ENCODE assay signal across 12 cellular contexts in the genomic region with DNA sequence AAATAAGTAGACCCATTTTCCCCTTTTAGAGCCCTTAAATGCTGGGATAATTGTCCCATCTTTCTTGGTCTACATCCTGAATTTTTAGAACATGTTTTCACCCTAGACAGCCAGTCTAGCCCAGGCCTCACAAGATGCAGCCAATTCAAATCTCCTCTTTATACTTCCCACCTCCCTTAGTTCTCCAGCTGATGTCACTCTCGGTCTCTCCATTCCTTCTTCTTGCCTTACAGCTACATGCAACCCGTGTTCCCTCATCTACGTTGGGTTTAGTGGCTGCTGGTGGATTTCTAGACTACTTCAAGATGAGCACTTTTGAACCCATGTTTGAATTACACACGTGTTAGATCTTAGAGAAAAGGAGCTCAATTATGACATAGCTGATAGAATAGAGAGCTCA.
DNase-seq lines count a peak whose midpoint lies in the region; ATAC-seq and TF ChIP-seq lines count a peak whose summit lies in the region.
"Had no signal": no experiment of that assay in that cellular context is flagged by ENCODE, and none has a peak within 500 bp of the region (broad histone marks: within the 10 kb centered on the region; RNA-seq: fewer than 3 reads in every experiment).

No MANE protein-coding gene starts in this region.

- H3K9me3 ChIP-seq in RWPE2 (ENCODE audit: severe bottlenecking) = no peaks in the 10 kb centered on the region

- TF ChIP-seq CTCF in AG09309 (IDR thresholded peaks at IDR 0.05; ENCODE audit: control insufficient read depth, insufficient read depth, low read depth, low read length, missing control alignments) (peak; percentile 47), RWPE2 (IDR thresholded peaks at IDR 0.05; ENCODE audit: poor library complexity, severe bottlenecking) (peak; percentile 13)

- H3K27ac Mint-ChIP-seq in activated T-helper 2 cell treated with anti-CD3 and anti-CD28 coated beads, Interferon-gamma antibody, Interleukin-2, Interleukin-4, amounts not matched to agents 10 μg/mL and 5 μg/mL and 100 μg/mL, durations not matched to agents 14 hours and 24 hours and 36 hours = no peak overlapping the region
- H3K27ac Mint-ChIP-seq: memory B cell; stimulated activated memory B cell treated with anti-CD40 and anti-IgM and Interleukin-4, amounts not matched to agents 10 μg/mL and 1 μg/mL and 100 μg/mL, for 72 hours had no signal

- H3K36me3 Mint-ChIP-seq in activated T-helper 2 cell treated with anti-CD3 and anti-CD28 coated beads, Interferon-gamma antibody, Interleukin-2, Interleukin-4, amounts not matched to agents 10 μg/mL and 5 μg/mL and 100 μg/mL, durations not matched to agents 14 hours and 24 hours and 36 hours (ENCODE audit: low read depth) = no peaks in the 10 kb centered on the region

- no peak overlapping the region for H3K27ac ChIP-seq in RWPE2 (ENCODE audit: poor library complexity, severe bottlenecking)

- ATAC-seq in RWPE2 (ENCODE audit: low read depth) (no peak), HG03520 (IDR thresholded peaks at IDR 0.05; ENCODE audit: unreplicated experiment) (no peak)
- ATAC-seq: stimulated activated memory B cell treated with anti-CD40 and anti-IgM and Interleukin-4, amounts not matched to agents 10 μg/mL and 1 μg/mL and 100 μg/mL, for 72 hours had no signal

- no peak overlapping the region for H3K4me3 Mint-ChIP-seq in activated T-helper 2 cell treated with anti-CD3 and anti-CD28 coated beads, Interferon-gamma antibody, Interleukin-2, Interleukin-4, amounts not matched to agents 10 μg/mL and 5 μg/mL and 100 μg/mL, durations not matched to agents 14 hours and 24 hours and 36 hours (ENCODE audit: low read depth)
- H3K4me3 Mint-ChIP-seq: memory B cell; stimulated activated memory B cell treated with anti-CD40 and anti-IgM and Interleukin-4, amounts not matched to agents 10 μg/mL and 1 μg/mL and 100 μg/mL, for 72 hours had no signal

- H3K4me1 ChIP-seq in RWPE2 (ENCODE audit: insufficient read depth, poor library complexity, severe bottlenecking) = peaks cover 6% of the 10 kb centered on the region

- intact Hi-C loops in activated T-helper 2 cell treated with anti-CD3 and anti-CD28 coated beads, Interferon-gamma antibody, Interleukin-2, Interleukin-4, amounts not matched to agents 10 μg/mL and 5 μg/mL and 100 μg/mL, durations not matched to agents 14 hours and 24 hours and 36 hours (cut with micrococcal nuclease) = no loop called here

- H3K4me3 ChIP-seq in AG09309 (ENCODE audit: control insufficient read depth, low read depth, low read length) (no peak overlapping the region), RWPE2 (ENCODE audit: severe bottlenecking) (no peak overlapping the region)

- H3K4me1 Mint-ChIP-seq in activated T-helper 2 cell treated with anti-CD3 and anti-CD28 coated beads, Interferon-gamma antibody, Interleukin-2, Interleukin-4, amounts not matched to agents 10 μg/mL and 5 μg/mL and 100 μg/mL, durations not matched to agents 14 hours and 24 hours and 36 hours (ENCODE audit: low read depth) = peaks cover 4% of the 10 kb centered on the region
- H3K4me1 Mint-ChIP-seq: memory B cell; stimulated activated memory B cell treated with anti-CD40 and anti-IgM and Interleukin-4, amounts not matched to agents 10 μg/mL and 1 μg/mL and 100 μg/mL, for 72 hours had no signal

- H3K27me3 ChIP-seq in RWPE2 (ENCODE audit: insufficient read depth, poor library complexity, severe bottlenecking) = no peaks in the 10 kb centered on the region

- no peaks in the 10 kb centered on the region for H3K9me3 Mint-ChIP-seq in activated T-helper 2 cell treated with anti-CD3 and anti-CD28 coated beads, Interferon-gamma antibody, Interleukin-2, Interleukin-4, amounts not matched to agents 10 μg/mL and 5 μg/mL and 100 μg/mL, durations not matched to agents 14 hours and 24 hours and 36 hours

- peaks cover 28% of the 10 kb centered on the region for H3K27me3 Mint-ChIP-seq in activated T-helper 2 cell treated with anti-CD3 and anti-CD28 coated beads, Interferon-gamma antibody, Interleukin-2, Interleukin-4, amounts not matched to agents 10 μg/mL and 5 μg/mL and 100 μg/mL, durations not matched to agents 14 hours and 24 hours and 36 hours (ENCODE audit: low read depth)

- no peak for TF ChIP-seq POLR2A in erythroblast (IDR thresholded peaks at IDR 0.05; ENCODE audit: low read length)

- H3K36me3 ChIP-seq in RWPE2 (ENCODE audit: low read depth) = no peaks in the 10 kb centered on the region

- no peak for DNase-seq in AG09309 (ENCODE audit: low read depth)
- DNase-seq in HCEC 1CT = peak; percentile 12
- no peak for DNase-seq in RWPE2 (ENCODE audit: low spot score)
- peak; percentile 14 to 31 for DNase-seq in erythroblast (lab: John Stamatoyannopoulos, UW)
- DNase-seq in activated T-cell treated with anti-CD3 and anti-CD28 coated beads for 4 hours = no peak
- DNase-seq in activated T-helper 2 cell treated with anti-CD3 and anti-CD28 coated beads, Interferon-gamma antibody, Interleukin-2, Interleukin-4, amounts not matched to agents 10 μg/mL and 5 μg/mL and 100 μg/mL, durations not matched to agents 14 hours and 24 hours and 36 hours (ENCODE audit: low spot score) = no peak
- DNase-seq in ecto neural progenitor cell (ENCODE audit: low spot score) = no peak
- DNase-seq: COR-L47, T-helper 2 cell had no signal

Comparison
In these comparisons a context has a peak if more than half of its experiments do, and no peak if none do; other contexts are left out.
1. DNase-seq: peak in HCEC 1CT (single experiment) and erythroblast (2 of 2); none in AG09309 (single experiment), RWPE2 (single experiment), activated T-cell treated with anti-CD3 and anti-CD28 coated beads for 4 hours (single experiment), activated T-helper 2 cell treated with anti-CD3 and anti-CD28 coated beads, Interferon-gamma antibody, Interleukin-2, Interleukin-4, amounts not matched to agents 10 μg/mL and 5 μg/mL and 100 μg/mL, durations not matched to agents 14 hours and 24 hours and 36 hours (single experiment) and ecto neural progenitor cell (single experiment).